Comparison of ENCODE assay signal across 15 cellular contexts in the genomic region with DNA sequence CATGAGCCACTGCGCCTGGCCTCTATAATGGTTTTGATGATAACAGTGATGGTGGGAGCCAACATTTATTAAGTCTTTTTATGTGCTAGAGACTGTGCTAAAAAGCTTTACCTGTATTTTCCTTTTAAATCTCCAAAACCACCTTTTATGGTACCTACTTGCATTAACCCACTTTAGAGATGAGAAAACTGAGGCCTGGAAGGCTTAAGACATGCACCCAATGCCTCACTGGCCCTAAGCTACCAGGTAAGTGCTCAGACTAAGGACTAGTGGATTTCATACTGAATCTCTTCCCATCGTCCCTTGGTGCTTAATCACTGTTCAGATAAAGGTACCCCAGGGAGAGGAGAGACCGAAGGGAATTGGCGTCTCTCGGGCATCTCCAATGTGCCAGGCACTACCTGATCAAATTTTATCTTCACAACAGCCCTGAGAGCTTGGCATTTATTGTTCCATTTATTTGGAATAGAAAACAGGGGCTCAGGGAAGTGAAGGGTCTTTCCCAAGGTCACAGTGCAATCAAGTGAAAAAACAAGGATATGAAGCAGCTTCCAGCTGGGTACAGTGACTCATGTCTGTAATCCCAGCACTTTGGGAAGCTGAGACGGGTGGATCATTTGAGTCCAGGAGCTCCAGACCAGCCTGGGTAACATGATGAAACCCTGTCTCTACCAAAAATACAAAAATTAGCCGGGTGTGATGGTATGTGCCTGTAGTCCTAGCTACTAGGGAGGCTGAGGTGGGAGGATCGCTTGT.
A peak's percentile ranks its signal among the peaks of the same experiment; 100 is the strongest.
DNase-seq lines count a peak whose midpoint lies in the region; FAIRE-seq lines count a peak whose summit lies in the region.
"Had no signal": no experiment of that assay in that cellular context is flagged by ENCODE, and none has a peak within 500 bp of the region (broad histone marks: within the 10 kb centered on the region; RNA-seq: fewer than 3 reads in every experiment).

No MANE protein-coding gene starts in this region.

- no peak overlapping the region for H4K8ac ChIP-seq in mesenchymal stem cell (ENCODE audit: low read length)

- H3K79me1 ChIP-seq in mesenchymal stem cell (replicated peaks; ENCODE audit: low read length, poor library complexity, severe bottlenecking): peaks cover 3% of the 10 kb centered on the region

- H3K4me2 ChIP-seq in mesenchymal stem cell (ENCODE audit: low read length, poor library complexity, severe bottlenecking): no peak overlapping the region
- H3K4me2 ChIP-seq: BLaER1, hepatocyte had no signal

- H2AFZ ChIP-seq in mesenchymal stem cell (ENCODE audit: low read depth, low read length): no peak overlapping the region
- H2AFZ ChIP-seq: hepatocyte had no signal

- peak; percentile 75 for FAIRE-seq in RCC 7860 (lab: Jason Lieb, UNC)
- FAIRE-seq: small intestine had no signal

- no peak overlapping the region for H3K18ac ChIP-seq in mesenchymal stem cell (ENCODE audit: low read depth in 1 of 2, low read length in 2 of 2)

- 69% methylated on average over 6 of the region's 8 CpGs for WGBS in mesenchymal stem cell

- peaks cover 21% of the 10 kb centered on the region for H3K4me1 ChIP-seq in mesenchymal stem cell (ENCODE audit: control insufficient read depth, insufficient read depth, low read depth, low read length)
- H3K4me1 ChIP-seq: colonic mucosa had no signal

- no peak overlapping the region for H3K4me3 ChIP-seq in mesenchymal stem cell (ENCODE audit: insufficient read depth in 1 of 2, low read depth in 1 of 2, low read length in 2 of 2)
- H3K4me3 ChIP-seq: BLaER1, colonic mucosa, hepatocyte, mucosa of descending colon, ovary had no signal

- no peak overlapping the region for H2BK15ac ChIP-seq in mesenchymal stem cell (ENCODE audit: low read depth, poor library complexity, severe bottlenecking)

- no peak overlapping the region for H2BK12ac ChIP-seq in mesenchymal stem cell (ENCODE audit: low read length in 2 of 2)

- H4K91ac ChIP-seq in mesenchymal stem cell (ENCODE audit: low read length): no peak overlapping the region

- H3K9ac ChIP-seq in mesenchymal stem cell (ENCODE audit: low read length): no peak overlapping the region
- H3K9ac ChIP-seq: BLaER1 had no signal

- no peak overlapping the region for H3K23ac ChIP-seq in mesenchymal stem cell (ENCODE audit: low read length in 2 of 2)

- DNase-seq in EH (ENCODE audit: low read depth) (peak; percentile 60), RCC 7860 (ENCODE audit: low spot score) (peak; percentile 55), dermis microvascular lymphatic vessel endothelial cell (ENCODE audit: low read depth in 2 of 2) (peak; percentile 67 to 93), mesenchymal stem cell (peak; percentile 70), anterior cingulate cortex (lab: John Stamatoyannopoulos, UW) (no peak), HT-29 (ENCODE audit: low spot score) (no peak), GOT3 (lab: John Stamatoyannopoulos, UW) (no peak)
- DNase-seq in stimulated activated CD4-positive, alpha-beta T cell treated with anti-CD3 and anti-CD28 coated beads, Interleukin-1b, Interleukin-23, amount 100 ng/mL, for 48 hours: no peak
- DNase-seq: activated CD8-positive, alpha-beta memory T cell treated with anti-CD3 and anti-CD28 coated beads for 24 hours; colonic mucosa had no signal

- no peak overlapping the region for H3K14ac ChIP-seq in mesenchymal stem cell (ENCODE audit: low read length in 2 of 2)

- peaks cover 3% of the 10 kb centered on the region for H3K9me3 ChIP-seq in mesenchymal stem cell (ENCODE audit: control insufficient read depth, low read length)
- H3K9me3 ChIP-seq: BLaER1, colonic mucosa, mucosa of descending colon, ovary had no signal

- H3K4ac ChIP-seq in mesenchymal stem cell (ENCODE audit: low read depth in 1 of 2, low read length in 2 of 2): no peak overlapping the region

- peaks cover 0 to 26% of the 10 kb centered on the region in 2 experiments for H3K27me3 ChIP-seq in mesenchymal stem cell (ENCODE audit: control insufficient read depth in 1 of 2, insufficient read depth in 1 of 2, low read length in 2 of 2)
- H3K27me3 ChIP-seq: BLaER1, colonic mucosa, hepatocyte, ovary had no signal

- H3K27ac ChIP-seq in mesenchymal stem cell (ENCODE audit: low read length, poor library complexity, severe bottlenecking): peak overlapping the region; percentile 65
- H3K27ac ChIP-seq: BLaER1, colonic mucosa, hepatocyte, ovary had no signal

- no peak overlapping the region for H2BK120ac ChIP-seq in mesenchymal stem cell (ENCODE audit: low read depth, low read length)

- H2BK5ac ChIP-seq in mesenchymal stem cell (ENCODE audit: low read depth, low read length, poor library complexity, severe bottlenecking): peak overlapping the region; percentile 1

- no peak overlapping the region for H2AK5ac ChIP-seq in mesenchymal stem cell (ENCODE audit: low read length, severe bottlenecking)

- peaks cover 0 to 41% of the 10 kb centered on the region in 2 experiments for H3K36me3 ChIP-seq in mesenchymal stem cell (ENCODE audit: control insufficient read depth in 1 of 2, insufficient read depth in 2 of 2, low read depth in 1 of 2, low read length in 2 of 2)
- H3K36me3 ChIP-seq: BLaER1, colonic mucosa, ovary had no signal

Comparison
In these comparisons a context has a peak if more than half of its experiments do, and no peak if none do; other contexts are left out.
1. DNase-seq: peak in EH (single experiment), RCC 7860 (single experiment), dermis microvascular lymphatic vessel endothelial cell (2 of 2) and mesenchymal stem cell (single experiment); none in anterior cingulate cortex (0 of 58), stimulated activated CD4-positive, alpha-beta T cell treated with anti-CD3 and anti-CD28 coated beads, Interleukin-1b, Interleukin-23, amount 100 ng/mL, for 48 hours (single experiment), HT-29 (single experiment) and GOT3 (single experiment).